In genomic region chr13:102244617-102245227, GRCh38 we compare ENCODE assay signal across 4 cellular contexts.
"Had no signal": no experiment of that assay in that cellular context is flagged by ENCODE, and none has a peak within 500 bp of the region (broad histone marks: within the 10 kb centered on the region; RNA-seq: fewer than 3 reads in every experiment).

No MANE protein-coding gene starts in this region.

- H3K4me3 ChIP-seq: K562 had no signal

- H3K27ac ChIP-seq: HL-60 had no signal

- DNase-seq: IMR-90 had no signal

- ATAC-seq: HepG2, K562 had no signal
